Comparison of ENCODE assay signal across 13 cellular contexts in genomic region chr5:67164856-67165523, GRCh38. TPM values are rescaled to one million over a fixed set of nuclear protein-coding genes. Genes with fewer than 3 reads are reported as not detected.
A peak's percentile ranks its signal among the peaks of the same experiment; 100 is the strongest.
DNase-seq lines count a peak whose midpoint lies in the region; ATAC-seq and TF ChIP-seq lines count a peak whose summit lies in the region.
"Had no signal": no experiment of that assay in that cellular context is flagged by ENCODE, and none has a peak within 500 bp of the region (broad histone marks: within the 10 kb centered on the region; RNA-seq: fewer than 3 reads in every experiment).

No MANE protein-coding gene starts in this region.

- intact Hi-C loops in activated naive CD4-positive, alpha-beta T cell treated with anti-CD3 and anti-CD28 coated beads for 36 hours (cut with micrococcal nuclease), result no loop called here
- intact Hi-C loops in esophagus muscularis mucosa (cut with DNase I) (no loop called here), tibial artery (cut with DNase I; ENCODE audit: low total_unique reads) (no loop called here)

- TF ChIP-seq POLR2A in esophagus muscularis mucosa (IDR thresholded peaks at IDR 0.05; ENCODE audit: low read depth), result no peak

- H3K4me1 Mint-ChIP-seq in activated naive CD4-positive, alpha-beta T cell treated with anti-CD3 and anti-CD28 coated beads for 36 hours (ENCODE audit: low read depth), result peaks cover 64% of the 10 kb centered on the region
- H3K4me1 Mint-ChIP-seq in stimulated activated memory B cell treated with anti-CD40 and anti-IgM and Interleukin-4, amounts not matched to agents 10 μg/mL and 1 μg/mL and 100 μg/mL, for 72 hours, result peaks cover 22% of the 10 kb centered on the region

- no peaks in the 10 kb centered on the region for H3K27me3 Mint-ChIP-seq in activated naive CD4-positive, alpha-beta T cell treated with anti-CD3 and anti-CD28 coated beads for 36 hours (ENCODE audit: low read depth)
- H3K27me3 Mint-ChIP-seq in stimulated activated memory B cell treated with anti-CD40 and anti-IgM and Interleukin-4, amounts not matched to agents 10 μg/mL and 1 μg/mL and 100 μg/mL, for 72 hours, result no peaks in the 10 kb centered on the region

- peak overlapping the region; percentile 50 for H3K27ac Mint-ChIP-seq in activated naive CD4-positive, alpha-beta T cell treated with anti-CD3 and anti-CD28 coated beads for 36 hours
- peak overlapping the region; percentile 95 for H3K27ac Mint-ChIP-seq in stimulated activated memory B cell treated with anti-CD40 and anti-IgM and Interleukin-4, amounts not matched to agents 10 μg/mL and 1 μg/mL and 100 μg/mL, for 72 hours

- CTCF ChIA-PET in activated naive CD4-positive, alpha-beta T cell treated with anti-CD3 and anti-CD28 coated beads for 36 hours (lab: Charles Lee), result interaction anchor here (1.3 to 17.9 kb wide), 3 partner anchors 7 to 177 kb away, joined by 3 to 354 read pairs (median 25); partner anchors contain the start of gene CD180
- CTCF ChIA-PET in RWPE1 (lab: Yijun Ruan, JAX), result interaction anchor here (5.4 kb wide), 1 partner anchor 44 kb away, joined by 15 read pairs; no protein-coding TSS in a partner anchor

- H3K4me3 ChIP-seq in esophagus muscularis mucosa (no peak overlapping the region), tibial artery (no peak overlapping the region)
- H3K4me3 ChIP-seq: lung had no signal

- POLR2A ChIA-PET in RWPE1 (lab: Yijun Ruan, JAX; ENCODE audit: low non-redundant PET), result no interaction called here

- peak overlapping the region; percentile 5; the same call in 1 of the 2 replicates for H3K27ac ChIP-seq in RWPE1
- H3K27ac ChIP-seq in esophagus muscularis mucosa (replicated peaks in 1 of 4), result peak overlapping the region in 3 of 4 donors; percentile 70 to 75 (median 72)
- no peak overlapping the region for H3K27ac ChIP-seq in tibial artery

- TF ChIP-seq EP300 in esophagus muscularis mucosa (IDR thresholded peaks at IDR 0.05), result no peak

- ATAC-seq in stimulated activated memory B cell treated with anti-CD40 and anti-IgM and Interleukin-4, amounts not matched to agents 10 μg/mL and 1 μg/mL and 100 μg/mL, for 72 hours, result no peak
- ATAC-seq in GM19455 (IDR thresholded peaks at IDR 0.05; ENCODE audit: unreplicated experiment), result no peak

- H3K36me3 ChIP-seq in esophagus muscularis mucosa, result peaks cover 12 to 68% (median 46%) of the 10 kb centered on the region in 4 donors
- H3K36me3 ChIP-seq in tibial artery, result peaks cover 15 to 40% (median 30%) of the 10 kb centered on the region in 3 donors
- H3K36me3 ChIP-seq: colonic mucosa had no signal

- no peaks in the 10 kb centered on the region for H3K9me3 ChIP-seq in esophagus muscularis mucosa
- no peaks in the 10 kb centered on the region for H3K9me3 ChIP-seq in tibial artery
- H3K9me3 ChIP-seq: colonic mucosa had no signal

- H3K4me1 ChIP-seq in esophagus muscularis mucosa (peaks cover 0 to 37% (median 35%) of the 10 kb centered on the region in 4 donors), tibial artery (peaks cover 0 to 29% (median 13%) of the 10 kb centered on the region in 4 donors)

- no peak for DNase-seq in activated naive CD4-positive, alpha-beta T cell treated with anti-CD3 and anti-CD28 coated beads for 36 hours
- no peak for DNase-seq in activated naive CD4-positive, alpha-beta T cell treated with Interleukin-2 at 50 U/mL for 16 hours
- DNase-seq in RWPE1 (ENCODE audit: low spot score), result no peak
- DNase-seq in esophagus muscularis mucosa (ENCODE audit: extremely low spot score), result no peak
- DNase-seq in tibial artery, result no peak
- no peak for DNase-seq in CD1c-positive myeloid dendritic cell (ENCODE audit: extremely low spot score)
- DNase-seq: colonic mucosa, NCI-H2227 treated with DMSO at 0.1 percent for 48 hours had no signal

- 98% methylated on average over 9 of the region's 17 CpGs for WGBS in esophagus muscularis mucosa

- H3K4me3 Mint-ChIP-seq in activated naive CD4-positive, alpha-beta T cell treated with anti-CD3 and anti-CD28 coated beads for 36 hours, result peak overlapping the region; percentile 76
- no peak overlapping the region for H3K4me3 Mint-ChIP-seq in stimulated activated memory B cell treated with anti-CD40 and anti-IgM and Interleukin-4, amounts not matched to agents 10 μg/mL and 1 μg/mL and 100 μg/mL, for 72 hours

- H3K27me3 ChIP-seq in esophagus muscularis mucosa (no peaks in the 10 kb centered on the region), tibial artery (no peaks in the 10 kb centered on the region)
- H3K27me3 ChIP-seq: colonic mucosa had no signal

- H3K36me3 Mint-ChIP-seq in activated naive CD4-positive, alpha-beta T cell treated with anti-CD3 and anti-CD28 coated beads for 36 hours (ENCODE audit: low read depth), result peaks cover 26% of the 10 kb centered on the region
- H3K36me3 Mint-ChIP-seq in stimulated activated memory B cell treated with anti-CD40 and anti-IgM and Interleukin-4, amounts not matched to agents 10 μg/mL and 1 μg/mL and 100 μg/mL, for 72 hours, result peaks cover 23% of the 10 kb centered on the region

- no peaks in the 10 kb centered on the region for H3K9me3 Mint-ChIP-seq in activated naive CD4-positive, alpha-beta T cell treated with anti-CD3 and anti-CD28 coated beads for 36 hours
- H3K9me3 Mint-ChIP-seq in stimulated activated memory B cell treated with anti-CD40 and anti-IgM and Interleukin-4, amounts not matched to agents 10 μg/mL and 1 μg/mL and 100 μg/mL, for 72 hours, result no peaks in the 10 kb centered on the region

- TF ChIP-seq CTCF in RWPE1 (conservative IDR thresholded peaks at IDR 0.05; ENCODE audit: low read depth) (no peak), esophagus muscularis mucosa (IDR thresholded peaks at IDR 0.05) (no peak), tibial artery (IDR thresholded peaks at IDR 0.05) (no peak)

RNA-seq across cellular contexts. Expression of gene CD180, which starts 31.6 kb away (rescaled TPM):
- not detected for total RNA-seq in activated naive CD4-positive, alpha-beta T cell treated with anti-CD3 and anti-CD28 coated beads for 36 hours
- 1 to 10 TPM in 1 of 4 donors, under 1 TPM in 3; 0.42 to 1.8 (median 0.67) TPM for total RNA-seq in esophagus muscularis mucosa
- total RNA-seq: Daoy, osteoblast had no signal

Comparison
In these comparisons a context has a peak if more than half of its experiments do, and no peak if none do; other contexts are left out.
1. H3K27ac ChIP-seq: peak in RWPE1 (single experiment) and esophagus muscularis mucosa (3 of 4); none in tibial artery (0 of 2).